ENCODE assay signal across 8 cellular contexts in genomic region chr1:157988002-157988401, GRCh38. TPM values are rescaled to one million over a fixed set of nuclear protein-coding genes. Genes with fewer than 3 reads are reported as not detected.
"Had no signal": no experiment of that assay in that cellular context is flagged by ENCODE, and none has a peak within 500 bp of the region (broad histone marks: within the 10 kb centered on the region; RNA-seq: fewer than 3 reads in every experiment).

No MANE protein-coding gene starts in this region.

- H3K27ac Mint-ChIP-seq: IgD-negative memory B cell had no signal

- H3K4me3 Mint-ChIP-seq: IgD-negative memory B cell had no signal

- H3K27ac ChIP-seq: HL-60, KMS-11 had no signal

- H3K4me2 ChIP-seq: KMS-11 had no signal

- H3K4me3 ChIP-seq: K562 had no signal

- H3K9ac ChIP-seq: KMS-11 had no signal

- DNase-seq: IMR-90, KBM-7, KG1 had no signal

- ATAC-seq: HepG2, K562 had no signal

- H3K9me3 Mint-ChIP-seq: IgD-negative memory B cell had no signal

RNA-seq across cellular contexts. Expression of gene KIRREL1, which starts 5.4 kb away (rescaled TPM):
- polyA plus RNA-seq: IgD-negative memory B cell had no signal
